In genomic region chr5:173317091-173317685, GRCh38 we compare ENCODE assay signal across 1 cellular context.
TF ChIP-seq lines count a peak whose summit lies in the region.

No MANE protein-coding gene starts in this region.

TF ChIP-seq in HCT116, 20 proteins besides CTCF, POLR2A, EP300 and RAD21 (continued from another document):
- TF ChIP-seq, protein P1, sequence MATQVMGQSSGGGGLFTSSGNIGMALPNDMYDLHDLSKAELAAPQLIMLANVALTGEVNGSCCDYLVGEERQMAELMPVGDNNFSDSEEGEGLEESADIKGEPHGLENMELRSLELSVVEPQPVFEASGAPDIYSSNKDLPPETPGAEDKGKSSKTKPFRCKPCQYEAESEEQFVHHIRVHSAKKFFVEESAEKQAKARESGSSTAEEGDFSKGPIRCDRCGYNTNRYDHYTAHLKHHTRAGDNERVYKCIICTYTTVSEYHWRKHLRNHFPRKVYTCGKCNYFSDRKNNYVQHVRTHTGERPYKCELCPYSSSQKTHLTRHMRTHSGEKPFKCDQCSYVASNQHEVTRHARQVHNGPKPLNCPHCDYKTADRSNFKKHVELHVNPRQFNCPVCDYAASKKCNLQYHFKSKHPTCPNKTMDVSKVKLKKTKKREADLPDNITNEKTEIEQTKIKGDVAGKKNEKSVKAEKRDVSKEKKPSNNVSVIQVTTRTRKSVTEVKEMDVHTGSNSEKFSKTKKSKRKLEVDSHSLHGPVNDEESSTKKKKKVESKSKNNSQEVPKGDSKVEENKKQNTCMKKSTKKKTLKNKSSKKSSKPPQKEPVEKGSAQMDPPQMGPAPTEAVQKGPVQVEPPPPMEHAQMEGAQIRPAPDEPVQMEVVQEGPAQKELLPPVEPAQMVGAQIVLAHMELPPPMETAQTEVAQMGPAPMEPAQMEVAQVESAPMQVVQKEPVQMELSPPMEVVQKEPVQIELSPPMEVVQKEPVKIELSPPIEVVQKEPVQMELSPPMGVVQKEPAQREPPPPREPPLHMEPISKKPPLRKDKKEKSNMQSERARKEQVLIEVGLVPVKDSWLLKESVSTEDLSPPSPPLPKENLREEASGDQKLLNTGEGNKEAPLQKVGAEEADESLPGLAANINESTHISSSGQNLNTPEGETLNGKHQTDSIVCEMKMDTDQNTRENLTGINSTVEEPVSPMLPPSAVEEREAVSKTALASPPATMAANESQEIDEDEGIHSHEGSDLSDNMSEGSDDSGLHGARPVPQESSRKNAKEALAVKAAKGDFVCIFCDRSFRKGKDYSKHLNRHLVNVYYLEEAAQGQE (IDR thresholded peaks at IDR 0.05; ENCODE audit: low read depth): no peak
- TF ChIP-seq SIN3A (IDR thresholded peaks at IDR 0.05; ENCODE audit: low read depth) (no peak), POLR2AphosphoS5 (IDR thresholded peaks at IDR 0.05; ENCODE audit: low read depth, low read length) (no peak)
